Comparison of ENCODE assay signal across 15 cellular contexts in the genomic region with DNA sequence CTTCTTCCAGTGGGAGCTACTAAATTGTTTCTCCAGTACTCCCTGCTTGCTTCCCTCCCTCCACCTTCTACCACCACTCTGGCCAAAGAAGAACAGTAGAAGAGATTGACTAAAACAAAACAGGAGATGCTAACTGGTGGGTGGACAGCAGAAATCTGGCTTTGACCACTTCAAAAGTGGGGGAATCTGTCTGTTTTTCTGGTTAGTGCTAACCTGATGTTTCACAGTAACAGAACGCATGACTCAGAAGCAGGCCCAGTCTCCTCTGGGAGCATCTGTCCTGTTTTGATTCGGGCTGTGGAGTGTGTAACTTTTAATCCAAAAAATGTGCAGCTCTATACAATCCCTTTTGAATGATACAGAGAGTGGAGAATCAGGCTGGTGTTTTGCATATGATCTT. TPM values are rescaled to one million over a fixed set of nuclear protein-coding genes. Genes with fewer than 3 reads are reported as not detected.
DNase-seq lines count a peak whose midpoint lies in the region; ATAC-seq, FAIRE-seq and TF ChIP-seq lines count a peak whose summit lies in the region.
"Had no signal": no experiment of that assay in that cellular context is flagged by ENCODE, and none has a peak within 500 bp of the region (broad histone marks: within the 10 kb centered on the region; RNA-seq: fewer than 3 reads in every experiment).

No MANE protein-coding gene starts in this region.

- H3K4me3 ChIP-seq in choroid plexus epithelial cell (ENCODE audit: low read depth, low read length) = no peak overlapping the region
- H3K4me3 ChIP-seq in GM23338 = no peak overlapping the region

- no peaks in the 10 kb centered on the region for H4K20me1 ChIP-seq in GM23338 (replicated peaks; ENCODE audit: insufficient read depth)

- TF ChIP-seq CTCF in choroid plexus epithelial cell (conservative IDR thresholded peaks at IDR 0.05; ENCODE audit: low read depth, low read length) = no peak
- no peak for TF ChIP-seq CTCF in GM23338 (conservative IDR thresholded peaks at IDR 0.05; ENCODE audit: low read depth in 2 of 2)

- no peak overlapping the region for H3K27ac Mint-ChIP-seq in GM23338
- H3K27ac Mint-ChIP-seq: activated naive CD8-positive, alpha-beta T cell; memory B cell; stimulated activated naive CD8-positive, alpha-beta T cell treated with anti-CD3 and anti-CD28 coated beads, Interleukin-15, Interleukin-2, amounts not matched to agents 100 ng/mL and 50 ng/mL, for 24 hours had no signal

- H3K4me3 Mint-ChIP-seq in GM23338 = no peak overlapping the region
- H3K4me3 Mint-ChIP-seq: activated naive CD8-positive, alpha-beta T cell; memory B cell; stimulated activated naive CD8-positive, alpha-beta T cell treated with anti-CD3 and anti-CD28 coated beads, Interleukin-15, Interleukin-2, amounts not matched to agents 100 ng/mL and 50 ng/mL, for 24 hours had no signal

- H3F3A ChIP-seq in GM23338 (replicated peaks; ENCODE audit: low read depth) = no peaks in the 10 kb centered on the region

- H3K4me2 ChIP-seq in GM23338 = no peak overlapping the region

- no peaks in the 10 kb centered on the region for H3K36me3 Mint-ChIP-seq in GM23338 (ENCODE audit: low read depth)
- H3K36me3 Mint-ChIP-seq: activated naive CD8-positive, alpha-beta T cell; memory B cell had no signal

- H3K4me1 Mint-ChIP-seq in GM23338 = no peaks in the 10 kb centered on the region
- H3K4me1 Mint-ChIP-seq: memory B cell had no signal

- FAIRE-seq in H54 (lab: Jason Lieb, UNC) = peak; percentile 30
- FAIRE-seq: frontal cortex, GM18507 had no signal

- H3K27ac ChIP-seq in GM23338 (ENCODE audit: low read depth) = no peak overlapping the region

- no peak for ATAC-seq in HG02759 (IDR thresholded peaks at IDR 0.05; ENCODE audit: unreplicated experiment)
- no peak for ATAC-seq in GM23338

- no peaks in the 10 kb centered on the region for H3K27me3 ChIP-seq in GM23338 (ENCODE audit: insufficient read depth)

- peaks cover 2% of the 10 kb centered on the region for H3K27me3 Mint-ChIP-seq in GM23338 (ENCODE audit: insufficient read depth, low read depth, poor library complexity)
- H3K27me3 Mint-ChIP-seq: activated naive CD8-positive, alpha-beta T cell had no signal

- no peak for TF ChIP-seq POLR2A in H54 (IDR thresholded peaks at IDR 0.05; ENCODE audit: low read depth, low read length)

- no peaks in the 10 kb centered on the region for H3K9me3 Mint-ChIP-seq in GM23338
- H3K9me3 Mint-ChIP-seq: memory B cell; stimulated activated naive CD8-positive, alpha-beta T cell treated with anti-CD3 and anti-CD28 coated beads, Interleukin-15, Interleukin-2, amounts not matched to agents 100 ng/mL and 50 ng/mL, for 24 hours had no signal

- H3K79me2 ChIP-seq in GM23338 (replicated peaks; ENCODE audit: insufficient read depth) = no peaks in the 10 kb centered on the region

- 0 out of 2 replicates have a peak, but pooled peaks cover 5% of the 10 kb centered on the region for H3K36me3 ChIP-seq in GM23338 (ENCODE audit: insufficient read depth)

- no peak overlapping the region for H2AFZ ChIP-seq in GM23338

- DNase-seq in H54 (ENCODE audit: insufficient read length, low spot score) = no peak
- DNase-seq in choroid plexus epithelial cell (ENCODE audit: low read depth) = peak; percentile 75
- DNase-seq in iris pigment epithelial cell (ENCODE audit: low read depth) = peak; percentile 81
- DNase-seq in stromal cell of bone marrow (ENCODE audit: low read depth) = peak; percentile 76
- DNase-seq in NCI-H226 = no peak
- no peak for DNase-seq in GM23338 (ENCODE audit: low spot score)
- no peak for DNase-seq in NK-92 (lab: John Stamatoyannopoulos, UW; ENCODE audit: unreplicated experiment)
- DNase-seq: Karpas-422, NCI-H526 had no signal

- H3K9me2 ChIP-seq in GM23338 (ENCODE audit: insufficient read depth) = peaks cover under 1% of the 10 kb centered on the region; the same call in 1 of the 2 replicates

- no peaks in the 10 kb centered on the region for H3K4me1 ChIP-seq in GM23338 (ENCODE audit: insufficient read depth)

TF ChIP-seq in GM23338, 12 proteins besides CTCF, POLR2A, EP300 and RAD21:
- TF ChIP-seq, protein P1, sequence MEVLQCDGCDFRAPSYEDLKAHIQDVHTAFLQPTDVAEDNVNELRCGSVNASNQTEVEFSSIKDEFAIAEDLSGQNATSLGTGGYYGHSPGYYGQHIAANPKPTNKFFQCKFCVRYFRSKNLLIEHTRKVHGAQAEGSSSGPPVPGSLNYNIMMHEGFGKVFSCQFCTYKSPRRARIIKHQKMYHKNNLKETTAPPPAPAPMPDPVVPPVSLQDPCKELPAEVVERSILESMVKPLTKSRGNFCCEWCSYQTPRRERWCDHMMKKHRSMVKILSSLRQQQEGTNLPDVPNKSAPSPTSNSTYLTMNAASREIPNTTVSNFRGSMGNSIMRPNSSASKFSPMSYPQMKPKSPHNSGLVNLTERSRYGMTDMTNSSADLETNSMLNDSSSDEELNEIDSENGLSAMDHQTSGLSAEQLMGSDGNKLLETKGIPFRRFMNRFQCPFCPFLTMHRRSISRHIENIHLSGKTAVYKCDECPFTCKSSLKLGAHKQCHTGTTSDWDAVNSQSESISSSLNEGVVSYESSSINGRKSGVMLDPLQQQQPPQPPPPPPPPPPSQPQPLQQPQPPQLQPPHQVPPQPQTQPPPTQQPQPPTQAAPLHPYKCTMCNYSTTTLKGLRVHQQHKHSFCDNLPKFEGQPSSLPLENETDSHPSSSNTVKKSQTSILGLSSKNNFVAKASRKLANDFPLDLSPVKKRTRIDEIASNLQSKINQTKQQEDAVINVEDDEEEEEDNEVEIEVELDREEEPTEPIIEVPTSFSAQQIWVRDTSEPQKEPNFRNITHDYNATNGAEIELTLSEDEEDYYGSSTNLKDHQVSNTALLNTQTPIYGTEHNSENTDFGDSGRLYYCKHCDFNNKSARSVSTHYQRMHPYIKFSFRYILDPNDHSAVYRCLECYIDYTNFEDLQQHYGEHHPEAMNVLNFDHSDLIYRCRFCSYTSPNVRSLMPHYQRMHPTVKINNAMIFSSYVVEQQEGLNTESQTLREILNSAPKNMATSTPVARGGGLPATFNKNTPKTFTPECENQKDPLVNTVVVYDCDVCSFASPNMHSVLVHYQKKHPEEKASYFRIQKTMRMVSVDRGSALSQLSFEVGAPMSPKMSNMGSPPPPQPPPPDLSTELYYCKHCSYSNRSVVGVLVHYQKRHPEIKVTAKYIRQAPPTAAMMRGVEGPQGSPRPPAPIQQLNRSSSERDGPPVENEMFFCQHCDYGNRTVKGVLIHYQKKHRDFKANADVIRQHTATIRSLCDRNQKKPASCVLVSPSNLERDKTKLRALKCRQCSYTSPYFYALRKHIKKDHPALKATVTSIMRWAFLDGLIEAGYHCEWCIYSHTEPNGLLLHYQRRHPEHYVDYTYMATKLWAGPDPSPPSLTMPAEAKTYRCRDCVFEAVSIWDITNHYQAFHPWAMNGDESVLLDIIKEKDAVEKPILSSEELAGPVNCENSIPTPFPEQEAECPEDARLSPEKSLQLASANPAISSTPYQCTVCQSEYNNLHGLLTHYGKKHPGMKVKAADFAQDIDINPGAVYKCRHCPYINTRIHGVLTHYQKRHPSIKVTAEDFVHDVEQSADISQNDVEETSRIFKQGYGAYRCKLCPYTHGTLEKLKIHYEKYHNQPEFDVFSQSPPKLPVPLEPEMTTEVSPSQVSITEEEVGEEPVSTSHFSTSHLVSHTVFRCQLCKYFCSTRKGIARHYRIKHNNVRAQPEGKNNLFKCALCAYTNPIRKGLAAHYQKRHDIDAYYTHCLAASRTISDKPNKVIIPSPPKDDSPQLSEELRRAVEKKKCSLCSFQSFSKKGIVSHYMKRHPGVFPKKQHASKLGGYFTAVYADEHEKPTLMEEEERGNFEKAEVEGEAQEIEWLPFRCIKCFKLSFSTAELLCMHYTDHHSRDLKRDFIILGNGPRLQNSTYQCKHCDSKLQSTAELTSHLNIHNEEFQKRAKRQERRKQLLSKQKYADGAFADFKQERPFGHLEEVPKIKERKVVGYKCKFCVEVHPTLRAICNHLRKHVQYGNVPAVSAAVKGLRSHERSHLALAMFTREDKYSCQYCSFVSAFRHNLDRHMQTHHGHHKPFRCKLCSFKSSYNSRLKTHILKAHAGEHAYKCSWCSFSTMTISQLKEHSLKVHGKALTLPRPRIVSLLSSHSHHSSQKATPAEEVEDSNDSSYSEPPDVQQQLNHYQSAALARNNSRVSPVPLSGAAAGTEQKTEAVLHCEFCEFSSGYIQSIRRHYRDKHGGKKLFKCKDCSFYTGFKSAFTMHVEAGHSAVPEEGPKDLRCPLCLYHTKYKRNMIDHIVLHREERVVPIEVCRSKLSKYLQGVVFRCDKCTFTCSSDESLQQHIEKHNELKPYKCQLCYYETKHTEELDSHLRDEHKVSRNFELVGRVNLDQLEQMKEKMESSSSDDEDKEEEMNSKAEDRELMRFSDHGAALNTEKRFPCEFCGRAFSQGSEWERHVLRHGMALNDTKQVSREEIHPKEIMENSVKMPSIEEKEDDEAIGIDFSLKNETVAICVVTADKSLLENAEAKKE (CRISPR knock-in tag; IDR thresholded peaks at IDR 0.05) = no peak
- TF ChIP-seq POLR2AphosphoS5 (IDR thresholded peaks at IDR 0.05; ENCODE audit: low read depth) = no peak
- no peak for TF ChIP-seq ZNF331 (CRISPR knock-in tag; IDR thresholded peaks at IDR 0.05; ENCODE audit: low read depth)
- no peak for TF ChIP-seq CREB1 (CRISPR knock-in tag; IDR thresholded peaks at IDR 0.05; ENCODE audit: low read depth)
- TF ChIP-seq EZH2 (IDR thresholded peaks at IDR 0.05; ENCODE audit: low read depth, unreplicated experiment) = no peak

RNA-seq across cellular contexts. Expression of a gene that starts 32.7 kb away (rescaled TPM):
- total RNA-seq in GM23338 (2014; rRNA removed; shearing (Covaris generic)) = 0.74 and 0.94 TPM in 2 replicates
- 0.91 and 1.6 TPM in 2 replicates for polyA plus RNA-seq in GM23338 (2016; fragmentation: Nextera tagmentation; extraction: Ambion mirVana)

Comparison
In these comparisons a context has a peak if more than half of its experiments do, and no peak if none do; other contexts are left out.
1. DNase-seq: peak in choroid plexus epithelial cell (single experiment), iris pigment epithelial cell (single experiment) and stromal cell of bone marrow (single experiment); none in H54 (single experiment), NCI-H226 (single experiment), GM23338 (single experiment) and NK-92 (single experiment).